Comparison of ENCODE assay signal across 10 cellular contexts in genomic region chr9:120915854-120916495, GRCh38. TPM values are rescaled to one million over a fixed set of nuclear protein-coding genes. Genes with fewer than 3 reads are reported as not detected.
DNase-seq lines count a peak whose midpoint lies in the region; ATAC-seq and TF ChIP-seq lines count a peak whose summit lies in the region.
"Had no signal": no experiment of that assay in that cellular context is flagged by ENCODE, and none has a peak within 500 bp of the region (broad histone marks: within the 10 kb centered on the region; RNA-seq: fewer than 3 reads in every experiment).

No MANE protein-coding gene starts in this region.

- no peaks in the 10 kb centered on the region for H3K9me3 ChIP-seq in tibial artery

- peaks cover 17 to 24% (median 19%) of the 10 kb centered on the region in 3 donors for H3K36me3 ChIP-seq in tibial artery

- peak; percentile 62 for DNase-seq in activated naive CD4-positive, alpha-beta T cell treated with Interleukin-2 at 50 U/mL for 16 hours
- DNase-seq in activated naive CD4-positive, alpha-beta T cell treated with anti-CD3 and anti-CD28 coated beads, Interleukin-2, amount 50 U/mL, for 16 hours = no peak
- DNase-seq in activated CD4-positive, alpha-beta T cell treated with anti-CD3 and anti-CD28 coated beads for 48 hours = peak; percentile 66
- DNase-seq in foreskin keratinocyte (no peak), tibial artery (no peak), NCI-H2227 treated with DMSO at 0.1 percent for 48 hours (lab: John Stamatoyannopoulos, UW) (no peak), occipital lobe (lab: John Stamatoyannopoulos, UW) (no peak), NCI-H1417 treated with DMSO at 0.1 percent for 48 hours (lab: John Stamatoyannopoulos, UW) (no peak)
- DNase-seq: PC-3 had no signal

- no peak for TF ChIP-seq CTCF in foreskin keratinocyte (conservative IDR thresholded peaks at IDR 0.05)
- TF ChIP-seq CTCF in tibial artery (IDR thresholded peaks at IDR 0.05) = no peak

- H3K4me3 ChIP-seq in tibial artery = no peak overlapping the region
- H3K4me3 ChIP-seq: BLaER1 treated with 17β-estradiol and CSF1 and Interleukin-3, amounts not matched to agents 10 nM and 100 nM had no signal

- no peak for ATAC-seq in foreskin keratinocyte

- H3K27ac ChIP-seq in foreskin keratinocyte (peak overlapping the region; percentile 52), tibial artery (peak overlapping the region; percentile 94)
- H3K27ac ChIP-seq: BLaER1 treated with 17β-estradiol and CSF1 and Interleukin-3, amounts not matched to agents 10 nM and 100 nM had no signal

- no peaks in the 10 kb centered on the region for H3K27me3 ChIP-seq in foreskin keratinocyte
- H3K27me3 ChIP-seq in tibial artery = no peaks in the 10 kb centered on the region
- H3K27me3 ChIP-seq: BLaER1 treated with 17β-estradiol and CSF1 and Interleukin-3, amounts not matched to agents 10 nM and 100 nM had no signal

- intact Hi-C loops in tibial artery (cut with DNase I; ENCODE audit: low total_unique reads) = no loop called here

- H3K4me1 ChIP-seq in foreskin keratinocyte (no peaks in the 10 kb centered on the region), tibial artery (peaks cover 8 to 73% (median 57%) of the 10 kb centered on the region in 4 donors)

RNA-seq across cellular contexts. Expression of gene TRAF1, which starts 10.6 kb away (rescaled TPM):
- total RNA-seq in foreskin keratinocyte = 0.78 and 0.99 TPM in 2 replicates
- polyA plus RNA-seq in foreskin keratinocyte = 0.56 and 0.78 TPM in 2 replicates
- total RNA-seq in occipital lobe = 2.5 TPM

RNA-seq across cellular contexts. Expression of gene PHF19, which starts 39.0 kb away (rescaled TPM):
- total RNA-seq in foreskin keratinocyte (67.2 and 82.1 TPM in 2 replicates), occipital lobe (4.1 TPM)
- 89.0 and 105 TPM in 2 replicates for polyA plus RNA-seq in foreskin keratinocyte

Comparison
In these comparisons a context has a peak if more than half of its experiments do, and no peak if none do; other contexts are left out.
1. DNase-seq: peak in activated naive CD4-positive, alpha-beta T cell treated with Interleukin-2 at 50 U/mL for 16 hours (single experiment) and activated CD4-positive, alpha-beta T cell treated with anti-CD3 and anti-CD28 coated beads for 48 hours (single experiment); none in activated naive CD4-positive, alpha-beta T cell treated with anti-CD3 and anti-CD28 coated beads, Interleukin-2, amount 50 U/mL, for 16 hours (single experiment), foreskin keratinocyte (0 of 2), tibial artery (0 of 2), NCI-H2227 treated with DMSO at 0.1 percent for 48 hours (single experiment), occipital lobe (single experiment) and NCI-H1417 treated with DMSO at 0.1 percent for 48 hours (single experiment).
2. RNA of gene PHF19, which starts 39.0 kb away (total RNA-seq): 67.2 to 82.1 TPM in foreskin keratinocyte; 4.1 TPM in occipital lobe (single experiment); every median in the first group is over 10 times any median in the second.